1 cellular context compared by ENCODE assay signal in genomic region chr11:111624602-111625001, GRCh38.
TF ChIP-seq lines count a peak whose summit lies in the region.

No MANE protein-coding gene starts in this region.

TF ChIP-seq in HepG2, 621 proteins besides CTCF, POLR2A, EP300 and RAD21 (continued from another document):
- TF ChIP-seq CREBL2 (CRISPR knock-in tag; IDR thresholded peaks at IDR 0.05; ENCODE audit: borderline replicate concordance): no peak
- peak; percentile 26; the same call in 1 of the 2 replicates for TF ChIP-seq CEBPB (IDR thresholded peaks at IDR 0.05; ENCODE audit: borderline replicate concordance, low read depth, low read length)
- TF ChIP-seq MAX (IDR thresholded peaks at IDR 0.05): no peak
- no peak for TF ChIP-seq SMYD3 (CRISPR knock-in tag; IDR thresholded peaks at IDR 0.05)
- no peak for TF ChIP-seq KIAA2018 (CRISPR knock-in tag; IDR thresholded peaks at IDR 0.05; ENCODE audit: borderline replicate concordance)
- TF ChIP-seq ATM (IDR thresholded peaks at IDR 0.05; ENCODE audit: borderline replicate concordance): no peak
- TF ChIP-seq SNRNP70 (IDR thresholded peaks at IDR 0.05; ENCODE audit: low read depth, low read length): no peak
- no peak for TF ChIP-seq MXD3 (CRISPR knock-in tag; IDR thresholded peaks at IDR 0.05)
- no peak for TF ChIP-seq ARID5B (CRISPR knock-in tag; IDR thresholded peaks at IDR 0.05)
